20 cellular contexts compared by ENCODE assay signal in genomic region chr5:61901997-61902396, GRCh38.
DNase-seq lines count a peak whose midpoint lies in the region; ATAC-seq and TF ChIP-seq lines count a peak whose summit lies in the region.
"Had no signal": no experiment of that assay in that cellular context is flagged by ENCODE, and none has a peak within 500 bp of the region (broad histone marks: within the 10 kb centered on the region; RNA-seq: fewer than 3 reads in every experiment).

No MANE protein-coding gene starts in this region.

- H3K4me3 ChIP-seq in left ventricle myocardium inferior (no peak overlapping the region), right atrium auricular region (no peak overlapping the region), esophagus muscularis mucosa (no peak overlapping the region)
- H3K4me3 ChIP-seq: BLaER1, GM12878 had no signal

- H3K4me3 Mint-ChIP-seq in activated CD4-positive, alpha-beta T cell treated with anti-CD3 and anti-CD28 coated beads, Interleukin-2, amount 10 ng/mL, durations not matched to agents 24 days and 14 days = no peak overlapping the region
- H3K4me3 Mint-ChIP-seq: B cell; CD4-positive, CD25-positive, alpha-beta regulatory T cell; CD8-positive, alpha-beta memory T cell had no signal

- H3K4me1 ChIP-seq in left ventricle myocardium inferior = no peaks in the 10 kb centered on the region
- H3K4me1 ChIP-seq in right atrium auricular region = no peaks in the 10 kb centered on the region
- H3K4me1 ChIP-seq in esophagus muscularis mucosa = peaks cover 0 to 9% (median 9%) of the 10 kb centered on the region in 4 donors

- H3K27me3 Mint-ChIP-seq in activated CD4-positive, alpha-beta T cell treated with anti-CD3 and anti-CD28 coated beads, Interleukin-2, amount 10 ng/mL, durations not matched to agents 24 days and 14 days = no peaks in the 10 kb centered on the region
- H3K27me3 Mint-ChIP-seq: B cell; CD8-positive, alpha-beta memory T cell had no signal

- H3K4me1 Mint-ChIP-seq in activated CD4-positive, alpha-beta T cell treated with anti-CD3 and anti-CD28 coated beads, Interleukin-2, amount 10 ng/mL, durations not matched to agents 24 days and 14 days = no peaks in the 10 kb centered on the region
- H3K4me1 Mint-ChIP-seq: B cell; CD4-positive, CD25-positive, alpha-beta regulatory T cell; CD8-positive, alpha-beta memory T cell had no signal

- no peaks in the 10 kb centered on the region for H3K9me3 ChIP-seq in left ventricle myocardium inferior (replicated peaks)
- H3K9me3 ChIP-seq in right atrium auricular region = no peaks in the 10 kb centered on the region
- H3K9me3 ChIP-seq in esophagus muscularis mucosa = no peaks in the 10 kb centered on the region
- H3K9me3 ChIP-seq: BLaER1 had no signal

- 91% methylated on average over 5 of the region's 5 CpGs for WGBS in esophagus muscularis mucosa

- no peak overlapping the region for H3K27ac Mint-ChIP-seq in activated CD4-positive, alpha-beta T cell treated with anti-CD3 and anti-CD28 coated beads, Interleukin-2, amount 10 ng/mL, durations not matched to agents 24 days and 14 days
- H3K27ac Mint-ChIP-seq: B cell; CD4-positive, CD25-positive, alpha-beta regulatory T cell; CD8-positive, alpha-beta memory T cell had no signal

- H3K27ac ChIP-seq in left ventricle myocardium inferior (replicated peaks) (no peak overlapping the region), right atrium auricular region (no peak overlapping the region), esophagus muscularis mucosa (replicated peaks in 1 of 4) (no peak overlapping the region)
- H3K27ac ChIP-seq: 22Rv1, BLaER1, C4-2B had no signal

- no peak for TF ChIP-seq POLR2A in esophagus muscularis mucosa (IDR thresholded peaks at IDR 0.05; ENCODE audit: low read depth)

- no peak for ATAC-seq in GM19395 (IDR thresholded peaks at IDR 0.05; ENCODE audit: unreplicated experiment)
- ATAC-seq: GM12878 had no signal

- H3K36me3 ChIP-seq in left ventricle myocardium inferior (no peaks in the 10 kb centered on the region), right atrium auricular region (no peaks in the 10 kb centered on the region), esophagus muscularis mucosa (no peaks in the 10 kb centered on the region)
- H3K36me3 ChIP-seq: BLaER1 had no signal

- H3K36me3 Mint-ChIP-seq in activated CD4-positive, alpha-beta T cell treated with anti-CD3 and anti-CD28 coated beads, Interleukin-2, amount 10 ng/mL, durations not matched to agents 24 days and 14 days (ENCODE audit: low read depth) = no peaks in the 10 kb centered on the region
- H3K36me3 Mint-ChIP-seq: CD4-positive, CD25-positive, alpha-beta regulatory T cell; CD8-positive, alpha-beta memory T cell had no signal

- no peaks in the 10 kb centered on the region for H3K27me3 ChIP-seq in left ventricle myocardium inferior (ENCODE audit: low read depth)
- H3K27me3 ChIP-seq in right atrium auricular region = no peaks in the 10 kb centered on the region
- no peaks in the 10 kb centered on the region for H3K27me3 ChIP-seq in esophagus muscularis mucosa
- H3K27me3 ChIP-seq: BLaER1 had no signal

- intact Hi-C loops in activated CD4-positive, alpha-beta T cell treated with anti-CD3 and anti-CD28 coated beads, Interleukin-2, amount 10 ng/mL, durations not matched to agents 24 days and 14 days (cut with micrococcal nuclease) = no loop called here
- intact Hi-C loops in left ventricle myocardium inferior (cut with micrococcal nuclease) (no loop called here), esophagus muscularis mucosa (cut with DNase I) (no loop called here)

- H3K9me3 Mint-ChIP-seq in activated CD4-positive, alpha-beta T cell treated with anti-CD3 and anti-CD28 coated beads, Interleukin-2, amount 10 ng/mL, durations not matched to agents 24 days and 14 days = no peaks in the 10 kb centered on the region

- DNase-seq in activated CD4-positive, alpha-beta T cell treated with anti-CD3 and anti-CD28 coated beads, Interleukin-2, amount 10 ng/mL, durations not matched to agents 24 days and 14 days = peak; percentile 40
- no peak for DNase-seq in activated CD4-positive, alpha-beta T cell treated with anti-CD3 and anti-CD28 coated beads for 1 hour
- DNase-seq in left ventricle myocardium inferior (peak; percentile 23), right atrium auricular region (ENCODE audit: low spot score) (no peak), esophagus muscularis mucosa (ENCODE audit: extremely low spot score) (peak; percentile 80), NCI-H128 (lab: John Stamatoyannopoulos, UW; ENCODE audit: unreplicated experiment) (no peak)
- DNase-seq: CD4-positive, CD25-positive, alpha-beta regulatory T cell; CD8-positive, alpha-beta memory T cell; DMS 273 treated with DMSO at 0.1 percent for 48 hours; DMS79; EL; GDM1; H7; HCEC 1CT had no signal

- TF ChIP-seq EP300 in esophagus muscularis mucosa (IDR thresholded peaks at IDR 0.05) = no peak

- TF ChIP-seq CTCF in left ventricle myocardium inferior (IDR thresholded peaks at IDR 0.05; ENCODE audit: borderline replicate concordance) (no peak), right atrium auricular region (IDR thresholded peaks at IDR 0.05) (no peak), esophagus muscularis mucosa (IDR thresholded peaks at IDR 0.05) (no peak)

Comparison
In these comparisons a context has a peak if more than half of its experiments do, and no peak if none do; other contexts are left out.
1. DNase-seq: peak in activated CD4-positive, alpha-beta T cell treated with anti-CD3 and anti-CD28 coated beads, Interleukin-2, amount 10 ng/mL, durations not matched to agents 24 days and 14 days (single experiment), left ventricle myocardium inferior (single experiment) and esophagus muscularis mucosa (single experiment); none in activated CD4-positive, alpha-beta T cell treated with anti-CD3 and anti-CD28 coated beads for 1 hour (single experiment), right atrium auricular region (single experiment) and NCI-H128 (single experiment).